In genomic region chr17:3539881-3540540, GRCh38 we compare ENCODE assay signal across 16 cellular contexts. TPM values are rescaled to one million over a fixed set of nuclear protein-coding genes. Genes with fewer than 3 reads are reported as not detected.
DNase-seq lines count a peak whose midpoint lies in the region; ATAC-seq and TF ChIP-seq lines count a peak whose summit lies in the region.
"Had no signal": no experiment of that assay in that cellular context is flagged by ENCODE, and none has a peak within 500 bp of the region (broad histone marks: within the 10 kb centered on the region; RNA-seq: fewer than 3 reads in every experiment).

No MANE protein-coding gene starts in this region.

- no peaks in the 10 kb centered on the region for H3K9me3 Mint-ChIP-seq in activated T-cell treated with anti-CD3 and anti-CD28 coated beads, Interleukin-2, amount 50 U/mL, for 72 hours
- no peaks in the 10 kb centered on the region for H3K9me3 Mint-ChIP-seq in endothelial cell (ENCODE audit: unreplicated experiment)
- no peaks in the 10 kb centered on the region for H3K9me3 Mint-ChIP-seq in stimulated activated effector memory CD8-positive, alpha-beta T cell treated with anti-CD3 and anti-CD28 coated beads, Interleukin-12 subunit alpha, Interleukin-12 subunit beta, amount 100 ng/mL, for 72 hours

- H3K27me3 Mint-ChIP-seq in activated T-cell treated with anti-CD3 and anti-CD28 coated beads, Interleukin-2, amount 50 U/mL, for 72 hours (ENCODE audit: low read depth), result peaks cover 5% of the 10 kb centered on the region
- peaks cover 8% of the 10 kb centered on the region for H3K27me3 Mint-ChIP-seq in endothelial cell (ENCODE audit: unreplicated experiment)

- 73 to 77% methylated on average over 8 of the region's 8 CpGs for WGBS in sigmoid colon, 2 donors

- in situ Hi-C loops in KBM-7 (cut with MboI; ENCODE audit: low pct_unique_long_range_greater_than_20kb, low sequenced_read_pairs), result no loop called here

- no peak overlapping the region for H3K4me3 Mint-ChIP-seq in activated T-cell treated with anti-CD3 and anti-CD28 coated beads, Interleukin-2, amount 50 U/mL, for 72 hours
- peak overlapping the region; percentile 12 for H3K4me3 Mint-ChIP-seq in endothelial cell (ENCODE audit: unreplicated experiment)
- H3K4me3 Mint-ChIP-seq in stimulated activated effector memory CD8-positive, alpha-beta T cell treated with anti-CD3 and anti-CD28 coated beads, Interleukin-12 subunit alpha, Interleukin-12 subunit beta, amount 100 ng/mL, for 72 hours, result no peak overlapping the region

- H3K4me3 ChIP-seq in sigmoid colon, result no peak overlapping the region

- no peaks in the 10 kb centered on the region for H3K9me3 ChIP-seq in sigmoid colon

- H3K4me1 ChIP-seq in sigmoid colon, result peaks cover 0 to 7% (median 4%) of the 10 kb centered on the region in 4 donors

- intact Hi-C loops in sigmoid colon (cut with DNase I), result loop anchor here (10.0 kb wide), 1 partner anchor 65 kb away; the partner anchor contains the start of genes ASPA and SPATA22

- no peak for TF ChIP-seq EP300 in sigmoid colon (IDR thresholded peaks at IDR 0.05)

- no peak for ATAC-seq in activated T-cell treated with anti-CD3 and anti-CD28 coated beads, Interleukin-2, amount 50 U/mL, for 72 hours (replicated peaks in 1 of 2)
- ATAC-seq in stimulated activated effector memory CD8-positive, alpha-beta T cell treated with anti-CD3 and anti-CD28 coated beads, Interleukin-12 subunit alpha, Interleukin-12 subunit beta, amount 100 ng/mL, for 72 hours, result no peak
- no peak for ATAC-seq in HG03280 (IDR thresholded peaks at IDR 0.05; ENCODE audit: unreplicated experiment)
- ATAC-seq: PC-3 had no signal

- TF ChIP-seq CTCF in endothelial cell (IDR thresholded peaks at IDR 0.05; ENCODE audit: unreplicated experiment) (no peak), sigmoid colon (IDR thresholded peaks at IDR 0.05) (no peak)

- H3K36me3 Mint-ChIP-seq in activated T-cell treated with anti-CD3 and anti-CD28 coated beads, Interleukin-2, amount 50 U/mL, for 72 hours (ENCODE audit: insufficient read depth in 2 of 2), result no peaks in the 10 kb centered on the region
- peaks cover 3% of the 10 kb centered on the region for H3K36me3 Mint-ChIP-seq in endothelial cell (ENCODE audit: low read depth, unreplicated experiment)
- H3K36me3 Mint-ChIP-seq in stimulated activated effector memory CD8-positive, alpha-beta T cell treated with anti-CD3 and anti-CD28 coated beads, Interleukin-12 subunit alpha, Interleukin-12 subunit beta, amount 100 ng/mL, for 72 hours, result no peaks in the 10 kb centered on the region

- no peaks in the 10 kb centered on the region for H3K4me1 Mint-ChIP-seq in activated T-cell treated with anti-CD3 and anti-CD28 coated beads, Interleukin-2, amount 50 U/mL, for 72 hours (ENCODE audit: low read depth)
- H3K4me1 Mint-ChIP-seq in endothelial cell (ENCODE audit: unreplicated experiment), result peaks cover 5% of the 10 kb centered on the region
- peaks cover 16% of the 10 kb centered on the region for H3K4me1 Mint-ChIP-seq in stimulated activated effector memory CD8-positive, alpha-beta T cell treated with anti-CD3 and anti-CD28 coated beads, Interleukin-12 subunit alpha, Interleukin-12 subunit beta, amount 100 ng/mL, for 72 hours

- TF ChIP-seq POLR2A in sigmoid colon (IDR thresholded peaks at IDR 0.05), result no peak

- H3K36me3 ChIP-seq in sigmoid colon, result no peaks in the 10 kb centered on the region

- H3K27me3 ChIP-seq in sigmoid colon, result peaks cover 0 to 9% (median 5%) of the 10 kb centered on the region in 3 donors

- H3K27ac Mint-ChIP-seq in activated T-cell treated with anti-CD3 and anti-CD28 coated beads, Interleukin-2, amount 50 U/mL, for 72 hours, result peak overlapping the region; percentile 21
- H3K27ac Mint-ChIP-seq in endothelial cell (ENCODE audit: unreplicated experiment), result peak overlapping the region; percentile 2
- H3K27ac Mint-ChIP-seq in stimulated activated effector memory CD8-positive, alpha-beta T cell treated with anti-CD3 and anti-CD28 coated beads, Interleukin-12 subunit alpha, Interleukin-12 subunit beta, amount 100 ng/mL, for 72 hours, result peak overlapping the region; percentile 87

- H3K27ac ChIP-seq in sigmoid colon, result no peak overlapping the region

- no peak for DNase-seq in activated T-cell treated with anti-CD3 and anti-CD28 coated beads, Interleukin-2, amount 50 U/mL, for 72 hours
- DNase-seq in activated T-cell treated with anti-CD3 and anti-CD28 coated beads, Interleukin-2, amount 50 U/mL, for 1 hour, result no peak
- DNase-seq in KBM-7 (peak; percentile 15), endothelial cell (ENCODE audit: low spot score) (no peak), sigmoid colon (no peak), germinal center (ENCODE audit: low spot score) (no peak)
- no peak for DNase-seq in stimulated activated effector memory CD8-positive, alpha-beta T cell treated with anti-CD3 and anti-CD28 coated beads, Interleukin-12 subunit alpha, Interleukin-12 subunit beta, amount 100 ng/mL, for 72 hours (ENCODE audit: low spot score in 2 of 2)
- DNase-seq: C1 segment of cervical spinal cord, DMS 273 treated with DMSO at 0.1 percent for 48 hours, Kasumi-1, MM.1S, NCI-H187 treated with DMSO at 0.1 percent for 48 hours, NCI-H446 treated with DMSO at 0.1 percent for 48 hours, NCI-H748 treated with DMSO at 0.1 percent for 48 hours, PC-3 had no signal

RNA-seq across cellular contexts. Expression of gene TRPV3, which starts 17.6 kb away (rescaled TPM):
- total RNA-seq in activated T-cell treated with anti-CD3 and anti-CD28 coated beads, Interleukin-2, amount 50 U/mL, for 72 hours, result 1 to 10 TPM; 2.0 to 2.6 TPM
- total RNA-seq in endothelial cell (ENCODE audit: unreplicated experiment) (not detected), sigmoid colon (1 to 10 TPM in 1 of 4 donors, under 1 TPM in 3; 0.14 to 3.3 (median 0.26) TPM)
- 1 to 10 TPM; 1.8 to 3.2 (median 3.1) TPM for polyA plus RNA-seq in sigmoid colon

Comparison
In these comparisons a context has a peak if more than half of its experiments do, and no peak if none do; other contexts are left out.
1. H3K27ac Mint-ChIP-seq: peak in every context shown above with its lines; median percentile 87 in stimulated activated effector memory CD8-positive, alpha-beta T cell treated with anti-CD3 and anti-CD28 coated beads, Interleukin-12 subunit alpha, Interleukin-12 subunit beta, amount 100 ng/mL, for 72 hours; 21 in activated T-cell treated with anti-CD3 and anti-CD28 coated beads, Interleukin-2, amount 50 U/mL, for 72 hours; 2 in endothelial cell.